Comparison of ENCODE assay signal across 9 cellular contexts in genomic region chr1:225508538-225509375, GRCh38.
DNase-seq lines count a peak whose midpoint lies in the region; ATAC-seq and TF ChIP-seq lines count a peak whose summit lies in the region.
"Had no signal": no experiment of that assay in that cellular context is flagged by ENCODE, and none has a peak within 500 bp of the region (broad histone marks: within the 10 kb centered on the region; RNA-seq: fewer than 3 reads in every experiment).

No MANE protein-coding gene starts in this region.

- CTCF ChIA-PET in activated CD4-positive, alpha-beta memory T cell treated with anti-CD3 and anti-CD28 coated beads for 36 hours (lab: Charles Lee), result interaction anchor here (1.2 kb wide), 1 partner anchor 454 kb away, joined by 4 read pairs; no protein-coding TSS in a partner anchor

- ATAC-seq in mucosa of descending colon (peak; percentile 98), HG03139 (IDR thresholded peaks at IDR 0.05; ENCODE audit: unreplicated experiment) (no peak)

- H3K9me3 Mint-ChIP-seq in activated CD4-positive, alpha-beta memory T cell treated with anti-CD3 and anti-CD28 coated beads for 36 hours, result no peaks in the 10 kb centered on the region

- H3K36me3 ChIP-seq in mucosa of descending colon (ENCODE audit: low read depth), result no peaks in the 10 kb centered on the region

- DNase-seq in HCEC 1CT (peak; percentile 95), NCI-H774 (lab: John Stamatoyannopoulos, UW) (peak; percentile 88), epidermal melanocyte (ENCODE audit: insufficient read length, low spot score) (peak; percentile 69), mucosa of descending colon (peak in 1 of 3 donors; percentile 37), RPMI8226 (no peak)
- no peak for DNase-seq in activated CD4-positive, alpha-beta memory T cell treated with anti-CD3 and anti-CD28 coated beads for 36 hours
- DNase-seq in activated CD4-positive, alpha-beta T cell treated with anti-CD3 and anti-CD28 coated beads for 4 hours, result no peak

- no peak overlapping the region for H3K4me3 ChIP-seq in mucosa of descending colon
- H3K4me3 ChIP-seq: SK-N-MC had no signal

- H3K36me3 Mint-ChIP-seq in activated CD4-positive, alpha-beta memory T cell treated with anti-CD3 and anti-CD28 coated beads for 36 hours, result no peaks in the 10 kb centered on the region

- no peak for TF ChIP-seq CTCF in mucosa of descending colon (IDR thresholded peaks at IDR 0.05)

- H3K4me1 ChIP-seq in mucosa of descending colon (ENCODE audit: low read depth), result no peaks in the 10 kb centered on the region

- H3K4me1 Mint-ChIP-seq in activated CD4-positive, alpha-beta memory T cell treated with anti-CD3 and anti-CD28 coated beads for 36 hours (ENCODE audit: low read depth), result peaks cover 6% of the 10 kb centered on the region

- H3K4me3 Mint-ChIP-seq in activated CD4-positive, alpha-beta memory T cell treated with anti-CD3 and anti-CD28 coated beads for 36 hours, result no peak overlapping the region

- H3K9me3 ChIP-seq in mucosa of descending colon, result no peaks in the 10 kb centered on the region

- H3K27ac Mint-ChIP-seq in activated CD4-positive, alpha-beta memory T cell treated with anti-CD3 and anti-CD28 coated beads for 36 hours, result no peak overlapping the region

- POLR2A ChIA-PET in activated CD4-positive, alpha-beta memory T cell treated with anti-CD3 and anti-CD28 coated beads for 36 hours (lab: Charles Lee), result no interaction called here

- intact Hi-C loops in mucosa of descending colon (cut with DNase I, micrococcal nuclease), result no loop called here
- intact Hi-C loops in activated CD4-positive, alpha-beta memory T cell treated with anti-CD3 and anti-CD28 coated beads for 36 hours (cut with micrococcal nuclease), result no loop called here

- peaks cover 4% of the 10 kb centered on the region for H3K27me3 Mint-ChIP-seq in activated CD4-positive, alpha-beta memory T cell treated with anti-CD3 and anti-CD28 coated beads for 36 hours

Comparison
In these comparisons a context has a peak if more than half of its experiments do, and no peak if none do; other contexts are left out.
1. DNase-seq: peak in HCEC 1CT (single experiment), NCI-H774 (single experiment) and epidermal melanocyte (single experiment); none in activated CD4-positive, alpha-beta memory T cell treated with anti-CD3 and anti-CD28 coated beads for 36 hours (single experiment), activated CD4-positive, alpha-beta T cell treated with anti-CD3 and anti-CD28 coated beads for 4 hours (0 of 2) and RPMI8226 (single experiment).